In genomic region chr7:22723171-22723601, GRCh38 we compare ENCODE assay signal across 1 cellular context.
TF ChIP-seq lines count a peak whose summit lies in the region.

No MANE protein-coding gene starts in this region.

TF ChIP-seq in HepG2, 621 proteins besides CTCF, POLR2A, EP300 and RAD21 (continued from another document):
- no peak for TF ChIP-seq HBP1 (CRISPR knock-in tag; IDR thresholded peaks at IDR 0.05; ENCODE audit: low read depth)
- TF ChIP-seq, protein P1, sequence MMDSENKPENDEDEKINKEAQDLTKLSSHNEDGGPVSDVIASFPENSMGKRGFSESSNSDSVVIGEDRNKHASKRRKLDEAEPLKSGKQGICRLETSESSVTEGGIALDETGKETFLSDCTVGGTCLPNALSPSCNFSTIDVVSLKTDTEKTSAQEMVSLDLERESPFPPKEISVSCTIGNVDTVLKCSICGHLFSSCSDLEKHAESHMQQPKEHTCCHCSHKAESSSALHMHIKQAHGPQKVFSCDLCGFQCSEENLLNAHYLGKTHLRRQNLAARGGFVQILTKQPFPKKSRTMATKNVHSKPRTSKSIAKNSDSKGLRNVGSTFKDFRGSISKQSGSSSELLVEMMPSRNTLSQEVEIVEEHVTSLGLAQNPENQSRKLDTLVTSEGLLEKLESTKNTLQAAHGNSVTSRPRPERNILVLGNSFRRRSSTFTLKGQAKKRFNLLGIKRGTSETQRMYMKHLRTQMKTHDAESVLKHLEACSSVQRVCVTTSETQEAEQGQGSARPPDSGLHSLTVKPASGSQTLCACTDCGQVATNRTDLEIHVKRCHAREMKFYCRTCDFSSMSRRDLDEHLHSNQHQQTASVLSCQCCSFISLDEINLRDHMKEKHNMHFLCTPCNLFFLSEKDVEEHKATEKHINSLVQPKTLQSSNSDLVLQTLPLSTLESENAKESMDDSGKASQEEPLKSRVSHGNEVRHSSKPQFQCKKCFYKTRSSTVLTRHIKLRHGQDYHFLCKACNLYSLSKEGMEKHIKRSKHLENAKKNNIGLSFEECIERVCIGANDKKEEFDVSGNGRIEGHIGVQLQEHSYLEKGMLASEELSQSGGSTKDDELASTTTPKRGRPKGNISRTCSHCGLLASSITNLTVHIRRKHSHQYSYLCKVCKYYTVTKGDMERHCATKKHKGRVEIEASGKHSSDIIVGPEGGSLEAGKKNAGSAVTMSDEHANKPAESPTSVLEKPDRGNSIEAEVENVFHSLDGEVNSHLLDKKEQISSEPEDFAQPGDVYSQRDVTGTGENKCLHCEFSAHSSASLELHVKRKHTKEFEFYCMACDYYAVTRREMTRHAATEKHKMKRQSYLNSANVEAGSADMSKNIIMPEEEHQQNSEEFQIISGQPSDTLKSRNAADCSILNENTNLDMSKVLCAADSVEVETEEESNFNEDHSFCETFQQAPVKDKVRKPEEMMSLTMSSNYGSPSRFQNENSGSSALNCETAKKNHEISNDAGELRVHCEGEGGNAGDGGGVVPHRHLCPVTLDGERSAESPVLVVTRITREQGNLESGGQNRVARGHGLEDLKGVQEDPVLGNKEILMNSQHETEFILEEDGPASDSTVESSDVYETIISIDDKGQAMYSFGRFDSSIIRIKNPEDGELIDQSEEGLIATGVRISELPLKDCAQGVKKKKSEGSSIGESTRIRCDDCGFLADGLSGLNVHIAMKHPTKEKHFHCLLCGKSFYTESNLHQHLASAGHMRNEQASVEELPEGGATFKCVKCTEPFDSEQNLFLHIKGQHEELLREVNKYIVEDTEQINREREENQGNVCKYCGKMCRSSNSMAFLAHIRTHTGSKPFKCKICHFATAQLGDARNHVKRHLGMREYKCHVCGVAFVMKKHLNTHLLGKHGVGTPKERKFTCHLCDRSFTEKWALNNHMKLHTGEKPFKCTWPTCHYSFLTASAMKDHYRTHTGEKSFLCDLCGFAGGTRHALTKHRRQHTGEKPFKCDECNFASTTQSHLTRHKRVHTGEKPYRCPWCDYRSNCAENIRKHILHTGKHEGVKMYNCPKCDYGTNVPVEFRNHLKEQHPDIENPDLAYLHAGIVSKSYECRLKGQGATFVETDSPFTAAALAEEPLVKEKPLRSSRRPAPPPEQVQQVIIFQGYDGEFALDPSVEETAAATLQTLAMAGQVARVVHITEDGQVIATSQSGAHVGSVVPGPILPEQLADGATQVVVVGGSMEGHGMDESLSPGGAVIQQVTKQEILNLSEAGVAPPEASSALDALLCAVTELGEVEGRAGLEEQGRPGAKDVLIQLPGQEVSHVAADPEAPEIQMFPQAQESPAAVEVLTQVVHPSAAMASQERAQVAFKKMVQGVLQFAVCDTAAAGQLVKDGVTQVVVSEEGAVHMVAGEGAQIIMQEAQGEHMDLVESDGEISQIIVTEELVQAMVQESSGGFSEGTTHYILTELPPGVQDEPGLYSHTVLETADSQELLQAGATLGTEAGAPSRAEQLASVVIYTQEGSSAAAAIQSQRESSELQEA (CRISPR knock-in tag; IDR thresholded peaks at IDR 0.05; ENCODE audit: not compliant biosample characterization) = no peak
- TF ChIP-seq, protein P2, sequence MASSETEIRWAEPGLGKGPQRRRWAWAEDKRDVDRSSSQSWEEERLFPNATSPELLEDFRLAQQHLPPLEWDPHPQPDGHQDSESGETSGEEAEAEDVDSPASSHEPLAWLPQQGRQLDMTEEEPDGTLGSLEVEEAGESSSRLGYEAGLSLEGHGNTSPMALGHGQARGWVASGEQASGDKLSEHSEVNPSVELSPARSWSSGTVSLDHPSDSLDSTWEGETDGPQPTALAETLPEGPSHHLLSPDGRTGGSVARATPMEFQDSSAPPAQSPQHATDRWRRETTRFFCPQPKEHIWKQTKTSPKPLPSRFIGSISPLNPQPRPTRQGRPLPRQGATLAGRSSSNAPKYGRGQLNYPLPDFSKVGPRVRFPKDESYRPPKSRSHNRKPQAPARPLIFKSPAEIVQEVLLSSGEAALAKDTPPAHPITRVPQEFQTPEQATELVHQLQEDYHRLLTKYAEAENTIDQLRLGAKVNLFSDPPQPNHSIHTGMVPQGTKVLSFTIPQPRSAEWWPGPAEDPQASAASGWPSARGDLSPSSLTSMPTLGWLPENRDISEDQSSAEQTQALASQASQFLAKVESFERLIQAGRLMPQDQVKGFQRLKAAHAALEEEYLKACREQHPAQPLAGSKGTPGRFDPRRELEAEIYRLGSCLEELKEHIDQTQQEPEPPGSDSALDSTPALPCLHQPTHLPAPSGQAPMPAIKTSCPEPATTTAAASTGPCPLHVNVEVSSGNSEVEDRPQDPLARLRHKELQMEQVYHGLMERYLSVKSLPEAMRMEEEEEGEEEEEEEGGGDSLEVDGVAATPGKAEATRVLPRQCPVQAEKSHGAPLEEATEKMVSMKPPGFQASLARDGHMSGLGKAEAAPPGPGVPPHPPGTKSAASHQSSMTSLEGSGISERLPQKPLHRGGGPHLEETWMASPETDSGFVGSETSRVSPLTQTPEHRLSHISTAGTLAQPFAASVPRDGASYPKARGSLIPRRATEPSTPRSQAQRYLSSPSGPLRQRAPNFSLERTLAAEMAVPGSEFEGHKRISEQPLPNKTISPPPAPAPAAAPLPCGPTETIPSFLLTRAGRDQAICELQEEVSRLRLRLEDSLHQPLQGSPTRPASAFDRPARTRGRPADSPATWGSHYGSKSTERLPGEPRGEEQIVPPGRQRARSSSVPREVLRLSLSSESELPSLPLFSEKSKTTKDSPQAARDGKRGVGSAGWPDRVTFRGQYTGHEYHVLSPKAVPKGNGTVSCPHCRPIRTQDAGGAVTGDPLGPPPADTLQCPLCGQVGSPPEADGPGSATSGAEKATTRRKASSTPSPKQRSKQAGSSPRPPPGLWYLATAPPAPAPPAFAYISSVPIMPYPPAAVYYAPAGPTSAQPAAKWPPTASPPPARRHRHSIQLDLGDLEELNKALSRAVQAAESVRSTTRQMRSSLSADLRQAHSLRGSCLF (CRISPR knock-in tag; IDR thresholded peaks at IDR 0.05; ENCODE audit: borderline replicate concordance) = no peak
- TF ChIP-seq RARA (CRISPR knock-in tag; IDR thresholded peaks at IDR 0.05) = no peak
- TF ChIP-seq, protein P3, sequence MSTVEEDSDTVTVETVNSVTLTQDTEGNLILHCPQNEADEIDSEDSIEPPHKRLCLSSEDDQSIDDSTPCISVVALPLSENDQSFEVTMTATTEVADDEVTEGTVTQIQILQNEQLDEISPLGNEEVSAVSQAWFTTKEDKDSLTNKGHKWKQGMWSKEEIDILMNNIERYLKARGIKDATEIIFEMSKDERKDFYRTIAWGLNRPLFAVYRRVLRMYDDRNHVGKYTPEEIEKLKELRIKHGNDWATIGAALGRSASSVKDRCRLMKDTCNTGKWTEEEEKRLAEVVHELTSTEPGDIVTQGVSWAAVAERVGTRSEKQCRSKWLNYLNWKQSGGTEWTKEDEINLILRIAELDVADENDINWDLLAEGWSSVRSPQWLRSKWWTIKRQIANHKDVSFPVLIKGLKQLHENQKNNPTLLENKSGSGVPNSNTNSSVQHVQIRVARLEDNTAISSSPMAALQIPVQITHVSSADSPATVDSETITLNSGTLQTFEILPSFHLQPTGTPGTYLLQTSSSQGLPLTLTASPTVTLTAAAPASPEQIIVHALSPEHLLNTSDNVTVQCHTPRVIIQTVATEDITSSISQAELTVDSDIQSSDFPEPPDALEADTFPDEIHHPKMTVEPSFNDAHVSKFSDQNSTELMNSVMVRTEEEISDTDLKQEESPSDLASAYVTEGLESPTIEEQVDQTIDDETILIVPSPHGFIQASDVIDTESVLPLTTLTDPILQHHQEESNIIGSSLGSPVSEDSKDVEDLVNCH (CRISPR knock-in tag; IDR thresholded peaks at IDR 0.05) = no peak
- TF ChIP-seq ZNF136 (CRISPR knock-in tag; IDR thresholded peaks at IDR 0.05; ENCODE audit: low read depth) = no peak
- TF ChIP-seq ZFP36L2 (CRISPR knock-in tag; IDR thresholded peaks at IDR 0.05) = no peak
- TF ChIP-seq, protein P4, sequence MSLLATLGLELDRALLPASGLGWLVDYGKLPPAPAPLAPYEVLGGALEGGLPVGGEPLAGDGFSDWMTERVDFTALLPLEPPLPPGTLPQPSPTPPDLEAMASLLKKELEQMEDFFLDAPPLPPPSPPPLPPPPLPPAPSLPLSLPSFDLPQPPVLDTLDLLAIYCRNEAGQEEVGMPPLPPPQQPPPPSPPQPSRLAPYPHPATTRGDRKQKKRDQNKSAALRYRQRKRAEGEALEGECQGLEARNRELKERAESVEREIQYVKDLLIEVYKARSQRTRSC (CRISPR knock-in tag; IDR thresholded peaks at IDR 0.05; ENCODE audit: low read depth) = no peak
- no peak for TF ChIP-seq PAF1 (CRISPR knock-in tag; IDR thresholded peaks at IDR 0.05)
- no peak for TF ChIP-seq HNRNPLL (IDR thresholded peaks at IDR 0.05; ENCODE audit: low read depth, low read length, poor library complexity, severe bottlenecking)
- TF ChIP-seq SUZ12 (IDR thresholded peaks at IDR 0.05; ENCODE audit: low read depth, low read length) = no peak
- TF ChIP-seq SAFB2 (CRISPR knock-in tag; IDR thresholded peaks at IDR 0.05; ENCODE audit: borderline replicate concordance, low read depth) = no peak
- TF ChIP-seq MXI1 (IDR thresholded peaks at IDR 0.05; ENCODE audit: borderline replicate concordance, low read depth, low read length) = no peak
- TF ChIP-seq REL (CRISPR knock-in tag; conservative IDR thresholded peaks at IDR 0.05) = no peak
- no peak for TF ChIP-seq ZNF7 (CRISPR knock-in tag; IDR thresholded peaks at IDR 0.05)
- TF ChIP-seq FOSL2 (CRISPR knock-in tag; IDR thresholded peaks at IDR 0.05) = no peak
- TF ChIP-seq ZNF484 (CRISPR knock-in tag; IDR thresholded peaks at IDR 0.05; ENCODE audit: borderline replicate concordance, low read depth) = no peak
TF ChIP-seq in HepG2: peak in this region for 0.
